Comparison of ENCODE assay signal across 1 cellular context in genomic region chr12:98341021-98341420, GRCh38.
TF ChIP-seq lines count a peak whose summit lies in the region.

No MANE protein-coding gene starts in this region.

TF ChIP-seq in SK-N-SH treated with all-trans-retinoic acid at 6 μM for 48 hours, 23 proteins besides CTCF, POLR2A, EP300 and RAD21 (continued from another document):
- TF ChIP-seq TSHZ2 (CRISPR knock-in tag; IDR thresholded peaks at IDR 0.05) (no peak), SNAI2 (CRISPR knock-in tag; IDR thresholded peaks at IDR 0.05) (no peak), ZFP30 (CRISPR knock-in tag; IDR thresholded peaks at IDR 0.05) (no peak), PPARA (CRISPR knock-in tag; IDR thresholded peaks at IDR 0.05; ENCODE audit: borderline replicate concordance) (no peak), GLIS3 (CRISPR knock-in tag; IDR thresholded peaks at IDR 0.05) (no peak), ISL1 (CRISPR knock-in tag; IDR thresholded peaks at IDR 0.05) (no peak)
